1 cellular context compared by ENCODE assay signal in the genomic region with DNA sequence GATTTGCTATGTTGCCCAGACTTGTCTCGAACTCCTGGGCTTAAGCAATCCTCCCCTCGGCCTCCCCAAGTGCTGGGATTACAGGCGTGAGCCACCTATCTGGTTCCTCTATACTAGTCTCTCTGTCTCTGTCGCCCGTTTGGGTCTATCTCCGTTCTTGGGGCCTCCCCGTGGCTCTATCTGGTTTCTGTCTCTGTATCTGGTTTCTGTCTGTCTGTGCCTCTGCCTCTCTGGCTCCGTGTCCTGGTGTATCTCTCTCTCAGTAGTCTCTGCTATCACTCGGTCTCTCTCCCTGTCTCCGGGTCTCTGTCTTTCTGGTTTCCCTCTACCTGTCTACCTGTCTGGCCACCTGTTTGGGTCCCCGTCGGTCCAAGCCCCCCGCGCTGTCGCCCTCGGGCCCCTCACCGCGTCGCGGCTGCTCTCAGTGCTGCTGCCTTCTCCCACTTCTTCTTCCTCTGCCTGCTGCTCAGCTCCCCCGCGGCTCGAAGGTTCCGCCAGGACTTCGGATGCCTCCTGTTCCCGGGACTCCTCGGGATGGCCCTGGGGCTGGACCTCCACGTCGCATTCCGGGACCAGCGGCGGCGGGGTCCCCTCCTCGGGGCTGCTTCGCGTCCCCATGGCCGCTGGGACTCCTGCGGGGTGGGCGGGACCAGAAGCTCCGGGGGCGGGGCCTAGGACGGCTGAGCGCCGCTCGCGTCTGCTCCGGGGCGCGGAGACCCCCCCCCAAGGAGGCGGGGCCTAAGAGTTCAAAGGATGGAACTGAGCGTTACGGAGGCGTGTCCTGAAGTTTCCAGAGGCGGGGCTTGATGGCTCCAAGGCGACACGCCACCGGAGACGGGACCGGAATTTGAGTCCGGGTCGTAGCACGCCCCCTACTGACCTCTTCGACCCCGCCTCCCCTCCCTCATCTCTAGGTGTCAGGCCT.
A peak's percentile ranks its signal among the peaks of the same experiment; 100 is the strongest.
TF ChIP-seq lines count a peak whose summit lies in the region.

No MANE protein-coding gene starts in this region.

TF ChIP-seq in HepG2, 621 proteins besides CTCF, POLR2A, EP300 and RAD21 (continued from another document and continues in another):
- TF ChIP-seq, protein P1, sequence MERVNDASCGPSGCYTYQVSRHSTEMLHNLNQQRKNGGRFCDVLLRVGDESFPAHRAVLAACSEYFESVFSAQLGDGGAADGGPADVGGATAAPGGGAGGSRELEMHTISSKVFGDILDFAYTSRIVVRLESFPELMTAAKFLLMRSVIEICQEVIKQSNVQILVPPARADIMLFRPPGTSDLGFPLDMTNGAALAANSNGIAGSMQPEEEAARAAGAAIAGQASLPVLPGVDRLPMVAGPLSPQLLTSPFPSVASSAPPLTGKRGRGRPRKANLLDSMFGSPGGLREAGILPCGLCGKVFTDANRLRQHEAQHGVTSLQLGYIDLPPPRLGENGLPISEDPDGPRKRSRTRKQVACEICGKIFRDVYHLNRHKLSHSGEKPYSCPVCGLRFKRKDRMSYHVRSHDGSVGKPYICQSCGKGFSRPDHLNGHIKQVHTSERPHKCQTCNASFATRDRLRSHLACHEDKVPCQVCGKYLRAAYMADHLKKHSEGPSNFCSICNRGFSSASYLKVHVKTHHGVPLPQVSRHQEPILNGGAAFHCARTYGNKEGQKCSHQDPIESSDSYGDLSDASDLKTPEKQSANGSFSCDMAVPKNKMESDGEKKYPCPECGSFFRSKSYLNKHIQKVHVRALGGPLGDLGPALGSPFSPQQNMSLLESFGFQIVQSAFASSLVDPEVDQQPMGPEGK (CRISPR knock-in tag; IDR thresholded peaks at IDR 0.05) = peak; percentile 94
- TF ChIP-seq, protein P2, sequence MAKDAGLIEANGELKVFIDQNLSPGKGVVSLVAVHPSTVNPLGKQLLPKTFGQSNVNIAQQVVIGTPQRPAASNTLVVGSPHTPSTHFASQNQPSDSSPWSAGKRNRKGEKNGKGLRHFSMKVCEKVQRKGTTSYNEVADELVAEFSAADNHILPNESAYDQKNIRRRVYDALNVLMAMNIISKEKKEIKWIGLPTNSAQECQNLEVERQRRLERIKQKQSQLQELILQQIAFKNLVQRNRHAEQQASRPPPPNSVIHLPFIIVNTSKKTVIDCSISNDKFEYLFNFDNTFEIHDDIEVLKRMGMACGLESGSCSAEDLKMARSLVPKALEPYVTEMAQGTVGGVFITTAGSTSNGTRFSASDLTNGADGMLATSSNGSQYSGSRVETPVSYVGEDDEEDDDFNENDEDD (CRISPR knock-in tag; IDR thresholded peaks at IDR 0.05; ENCODE audit: borderline replicate concordance) = no peak
- TF ChIP-seq, protein P3, sequence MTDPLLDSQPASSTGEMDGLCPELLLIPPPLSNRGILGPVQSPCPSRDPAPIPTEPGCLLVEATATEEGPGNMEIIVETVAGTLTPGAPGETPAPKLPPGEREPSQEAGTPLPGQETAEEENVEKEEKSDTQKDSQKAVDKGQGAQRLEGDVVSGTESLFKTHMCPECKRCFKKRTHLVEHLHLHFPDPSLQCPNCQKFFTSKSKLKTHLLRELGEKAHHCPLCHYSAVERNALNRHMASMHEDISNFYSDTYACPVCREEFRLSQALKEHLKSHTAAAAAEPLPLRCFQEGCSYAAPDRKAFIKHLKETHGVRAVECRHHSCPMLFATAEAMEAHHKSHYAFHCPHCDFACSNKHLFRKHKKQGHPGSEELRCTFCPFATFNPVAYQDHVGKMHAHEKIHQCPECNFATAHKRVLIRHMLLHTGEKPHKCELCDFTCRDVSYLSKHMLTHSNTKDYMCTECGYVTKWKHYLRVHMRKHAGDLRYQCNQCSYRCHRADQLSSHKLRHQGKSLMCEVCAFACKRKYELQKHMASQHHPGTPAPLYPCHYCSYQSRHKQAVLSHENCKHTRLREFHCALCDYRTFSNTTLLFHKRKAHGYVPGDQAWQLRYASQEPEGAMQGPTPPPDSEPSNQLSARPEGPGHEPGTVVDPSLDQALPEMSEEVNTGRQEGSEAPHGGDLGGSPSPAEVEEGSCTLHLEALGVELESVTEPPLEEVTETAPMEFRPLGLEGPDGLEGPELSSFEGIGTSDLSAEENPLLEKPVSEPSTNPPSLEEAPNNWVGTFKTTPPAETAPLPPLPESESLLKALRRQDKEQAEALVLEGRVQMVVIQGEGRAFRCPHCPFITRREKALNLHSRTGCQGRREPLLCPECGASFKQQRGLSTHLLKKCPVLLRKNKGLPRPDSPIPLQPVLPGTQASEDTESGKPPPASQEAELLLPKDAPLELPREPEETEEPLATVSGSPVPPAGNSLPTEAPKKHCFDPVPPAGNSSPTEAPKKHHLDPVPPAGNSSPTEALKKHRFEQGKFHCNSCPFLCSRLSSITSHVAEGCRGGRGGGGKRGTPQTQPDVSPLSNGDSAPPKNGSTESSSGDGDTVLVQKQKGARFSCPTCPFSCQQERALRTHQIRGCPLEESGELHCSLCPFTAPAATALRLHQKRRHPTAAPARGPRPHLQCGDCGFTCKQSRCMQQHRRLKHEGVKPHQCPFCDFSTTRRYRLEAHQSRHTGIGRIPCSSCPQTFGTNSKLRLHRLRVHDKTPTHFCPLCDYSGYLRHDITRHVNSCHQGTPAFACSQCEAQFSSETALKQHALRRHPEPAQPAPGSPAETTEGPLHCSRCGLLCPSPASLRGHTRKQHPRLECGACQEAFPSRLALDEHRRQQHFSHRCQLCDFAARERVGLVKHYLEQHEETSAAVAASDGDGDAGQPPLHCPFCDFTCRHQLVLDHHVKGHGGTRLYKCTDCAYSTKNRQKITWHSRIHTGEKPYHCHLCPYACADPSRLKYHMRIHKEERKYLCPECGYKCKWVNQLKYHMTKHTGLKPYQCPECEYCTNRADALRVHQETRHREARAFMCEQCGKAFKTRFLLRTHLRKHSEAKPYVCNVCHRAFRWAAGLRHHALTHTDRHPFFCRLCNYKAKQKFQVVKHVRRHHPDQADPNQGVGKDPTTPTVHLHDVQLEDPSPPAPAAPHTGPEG (CRISPR knock-in tag; IDR thresholded peaks at IDR 0.05) = peak; percentile 32; the same call in 1 of the 2 replicates
- TF ChIP-seq, protein P4, sequence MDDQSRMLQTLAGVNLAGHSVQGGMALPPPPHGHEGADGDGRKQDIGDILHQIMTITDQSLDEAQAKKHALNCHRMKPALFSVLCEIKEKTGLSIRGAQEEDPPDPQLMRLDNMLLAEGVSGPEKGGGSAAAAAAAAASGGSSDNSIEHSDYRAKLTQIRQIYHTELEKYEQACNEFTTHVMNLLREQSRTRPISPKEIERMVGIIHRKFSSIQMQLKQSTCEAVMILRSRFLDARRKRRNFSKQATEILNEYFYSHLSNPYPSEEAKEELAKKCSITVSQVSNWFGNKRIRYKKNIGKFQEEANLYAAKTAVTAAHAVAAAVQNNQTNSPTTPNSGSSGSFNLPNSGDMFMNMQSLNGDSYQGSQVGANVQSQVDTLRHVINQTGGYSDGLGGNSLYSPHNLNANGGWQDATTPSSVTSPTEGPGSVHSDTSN (CRISPR knock-in tag; IDR thresholded peaks at IDR 0.05; ENCODE audit: borderline replicate concordance) = no peak
- TF ChIP-seq NCOR1 (IDR thresholded peaks at IDR 0.05; ENCODE audit: borderline replicate concordance, low read length) (no peak), ZNF335 (CRISPR knock-in tag; IDR thresholded peaks at IDR 0.05) (0 out of 2 replicates have a peak, but pooled peaks have one; percentile 1), ZNF879 (CRISPR knock-in tag; IDR thresholded peaks at IDR 0.05) (peak; percentile 29; the same call in 1 of the 2 replicates), ZNF331 (CRISPR knock-in tag; IDR thresholded peaks at IDR 0.05) (no peak), NR2F2 (IDR thresholded peaks at IDR 0.05; ENCODE audit: borderline replicate concordance, low read depth) (peak; percentile 20; the same call in 1 of the 2 replicates), IKZF4 (CRISPR knock-in tag; IDR thresholded peaks at IDR 0.05; ENCODE audit: borderline replicate concordance, low read depth, not compliant biosample characterization) (no peak), ZNF777 (CRISPR knock-in tag; IDR thresholded peaks at IDR 0.05) (peak; percentile 87), ESRRA (CRISPR knock-in tag; IDR thresholded peaks at IDR 0.05; ENCODE audit: low read depth) (no peak; the same call in 1 of the 2 replicates), PCBP2 (optimal IDR thresholded peaks at IDR 0.05; ENCODE audit: low read depth, low read length, poor library complexity, severe bottlenecking) (no peak), NFE2 (CRISPR knock-in tag; IDR thresholded peaks at IDR 0.05) (no peak), ZNF7 (CRISPR knock-in tag; IDR thresholded peaks at IDR 0.05) (no peak), ZNF790 (CRISPR knock-in tag; IDR thresholded peaks at IDR 0.05; ENCODE audit: borderline replicate concordance) (no peak), ZFP37 (CRISPR knock-in tag; IDR thresholded peaks at IDR 0.05; ENCODE audit: borderline replicate concordance) (no peak), ZNF563 (CRISPR knock-in tag; IDR thresholded peaks at IDR 0.05) (0 out of 2 replicates have a peak, but pooled peaks have one; percentile 48), ZNF207 (IDR thresholded peaks at IDR 0.05; ENCODE audit: borderline replicate concordance) (no peak), RXRA (CRISPR knock-in tag; IDR thresholded peaks at IDR 0.05) (peak; percentile 33; the same call in 1 of the 2 replicates), SP4 (CRISPR knock-in tag; IDR thresholded peaks at IDR 0.05) (peak; percentile 73), PAF1 (CRISPR knock-in tag; IDR thresholded peaks at IDR 0.05) (no peak), PLRG1 (conservative IDR thresholded peaks at IDR 0.05) (no peak), HNF4G (IDR thresholded peaks at IDR 0.05; ENCODE audit: borderline replicate concordance, low read depth, low read length) (no peak), HNF4G (CRISPR knock-in tag; IDR thresholded peaks at IDR 0.05; ENCODE audit: borderline replicate concordance, low read depth) (peak; percentile 17)
- TF ChIP-seq, protein P5, sequence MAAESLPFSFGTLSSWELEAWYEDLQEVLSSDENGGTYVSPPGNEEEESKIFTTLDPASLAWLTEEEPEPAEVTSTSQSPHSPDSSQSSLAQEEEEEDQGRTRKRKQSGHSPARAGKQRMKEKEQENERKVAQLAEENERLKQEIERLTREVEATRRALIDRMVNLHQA (CRISPR knock-in tag; IDR thresholded peaks at IDR 0.05) = no peak
- TF ChIP-seq, protein P6, sequence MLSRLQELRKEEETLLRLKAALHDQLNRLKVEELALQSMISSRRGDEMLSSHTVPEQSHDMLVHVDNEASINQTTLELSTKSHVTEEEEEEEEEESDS (CRISPR knock-in tag; IDR thresholded peaks at IDR 0.05; ENCODE audit: borderline replicate concordance) = no peak
- TF ChIP-seq, protein P7, sequence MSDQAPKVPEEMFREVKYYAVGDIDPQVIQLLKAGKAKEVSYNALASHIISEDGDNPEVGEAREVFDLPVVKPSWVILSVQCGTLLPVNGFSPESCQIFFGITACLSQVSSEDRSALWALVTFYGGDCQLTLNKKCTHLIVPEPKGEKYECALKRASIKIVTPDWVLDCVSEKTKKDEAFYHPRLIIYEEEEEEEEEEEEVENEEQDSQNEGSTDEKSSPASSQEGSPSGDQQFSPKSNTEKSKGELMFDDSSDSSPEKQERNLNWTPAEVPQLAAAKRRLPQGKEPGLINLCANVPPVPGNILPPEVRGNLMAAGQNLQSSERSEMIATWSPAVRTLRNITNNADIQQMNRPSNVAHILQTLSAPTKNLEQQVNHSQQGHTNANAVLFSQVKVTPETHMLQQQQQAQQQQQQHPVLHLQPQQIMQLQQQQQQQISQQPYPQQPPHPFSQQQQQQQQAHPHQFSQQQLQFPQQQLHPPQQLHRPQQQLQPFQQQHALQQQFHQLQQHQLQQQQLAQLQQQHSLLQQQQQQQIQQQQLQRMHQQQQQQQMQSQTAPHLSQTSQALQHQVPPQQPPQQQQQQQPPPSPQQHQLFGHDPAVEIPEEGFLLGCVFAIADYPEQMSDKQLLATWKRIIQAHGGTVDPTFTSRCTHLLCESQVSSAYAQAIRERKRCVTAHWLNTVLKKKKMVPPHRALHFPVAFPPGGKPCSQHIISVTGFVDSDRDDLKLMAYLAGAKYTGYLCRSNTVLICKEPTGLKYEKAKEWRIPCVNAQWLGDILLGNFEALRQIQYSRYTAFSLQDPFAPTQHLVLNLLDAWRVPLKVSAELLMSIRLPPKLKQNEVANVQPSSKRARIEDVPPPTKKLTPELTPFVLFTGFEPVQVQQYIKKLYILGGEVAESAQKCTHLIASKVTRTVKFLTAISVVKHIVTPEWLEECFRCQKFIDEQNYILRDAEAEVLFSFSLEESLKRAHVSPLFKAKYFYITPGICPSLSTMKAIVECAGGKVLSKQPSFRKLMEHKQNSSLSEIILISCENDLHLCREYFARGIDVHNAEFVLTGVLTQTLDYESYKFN (CRISPR knock-in tag; conservative IDR thresholded peaks at IDR 0.05) = peak; percentile 41; the same call in 1 of the 2 replicates
- TF ChIP-seq, protein P8, sequence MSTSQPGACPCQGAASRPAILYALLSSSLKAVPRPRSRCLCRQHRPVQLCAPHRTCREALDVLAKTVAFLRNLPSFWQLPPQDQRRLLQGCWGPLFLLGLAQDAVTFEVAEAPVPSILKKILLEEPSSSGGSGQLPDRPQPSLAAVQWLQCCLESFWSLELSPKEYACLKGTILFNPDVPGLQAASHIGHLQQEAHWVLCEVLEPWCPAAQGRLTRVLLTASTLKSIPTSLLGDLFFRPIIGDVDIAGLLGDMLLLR (CRISPR knock-in tag; IDR thresholded peaks at IDR 0.05) = peak; percentile 57; the same call in 1 of the 2 replicates
- TF ChIP-seq, protein P9, sequence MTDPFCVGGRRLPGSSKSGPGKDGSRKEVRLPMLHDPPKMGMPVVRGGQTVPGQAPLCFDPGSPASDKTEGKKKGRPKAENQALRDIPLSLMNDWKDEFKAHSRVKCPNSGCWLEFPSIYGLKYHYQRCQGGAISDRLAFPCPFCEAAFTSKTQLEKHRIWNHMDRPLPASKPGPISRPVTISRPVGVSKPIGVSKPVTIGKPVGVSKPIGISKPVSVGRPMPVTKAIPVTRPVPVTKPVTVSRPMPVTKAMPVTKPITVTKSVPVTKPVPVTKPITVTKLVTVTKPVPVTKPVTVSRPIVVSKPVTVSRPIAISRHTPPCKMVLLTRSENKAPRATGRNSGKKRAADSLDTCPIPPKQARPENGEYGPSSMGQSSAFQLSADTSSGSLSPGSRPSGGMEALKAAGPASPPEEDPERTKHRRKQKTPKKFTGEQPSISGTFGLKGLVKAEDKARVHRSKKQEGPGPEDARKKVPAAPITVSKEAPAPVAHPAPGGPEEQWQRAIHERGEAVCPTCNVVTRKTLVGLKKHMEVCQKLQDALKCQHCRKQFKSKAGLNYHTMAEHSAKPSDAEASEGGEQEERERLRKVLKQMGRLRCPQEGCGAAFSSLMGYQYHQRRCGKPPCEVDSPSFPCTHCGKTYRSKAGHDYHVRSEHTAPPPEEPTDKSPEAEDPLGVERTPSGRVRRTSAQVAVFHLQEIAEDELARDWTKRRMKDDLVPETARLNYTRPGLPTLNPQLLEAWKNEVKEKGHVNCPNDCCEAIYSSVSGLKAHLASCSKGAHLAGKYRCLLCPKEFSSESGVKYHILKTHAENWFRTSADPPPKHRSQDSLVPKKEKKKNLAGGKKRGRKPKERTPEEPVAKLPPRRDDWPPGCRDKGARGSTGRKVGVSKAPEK (CRISPR knock-in tag; IDR thresholded peaks at IDR 0.05; ENCODE audit: borderline replicate concordance) = no peak
- TF ChIP-seq, protein P10, sequence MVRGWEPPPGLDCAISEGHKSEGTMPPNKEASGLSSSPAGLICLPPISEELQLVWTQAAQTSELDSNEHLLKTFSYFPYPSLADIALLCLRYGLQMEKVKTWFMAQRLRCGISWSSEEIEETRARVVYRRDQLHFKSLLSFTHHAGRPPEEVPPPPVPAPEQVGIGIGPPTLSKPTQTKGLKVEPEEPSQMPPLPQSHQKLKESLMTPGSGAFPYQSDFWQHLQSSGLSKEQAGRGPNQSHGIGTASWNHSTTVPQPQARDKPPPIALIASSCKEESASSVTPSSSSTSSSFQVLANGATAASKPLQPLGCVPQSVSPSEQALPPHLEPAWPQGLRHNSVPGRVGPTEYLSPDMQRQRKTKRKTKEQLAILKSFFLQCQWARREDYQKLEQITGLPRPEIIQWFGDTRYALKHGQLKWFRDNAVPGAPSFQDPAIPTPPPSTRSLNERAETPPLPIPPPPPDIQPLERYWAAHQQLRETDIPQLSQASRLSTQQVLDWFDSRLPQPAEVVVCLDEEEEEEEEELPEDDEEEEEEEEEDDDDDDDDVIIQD (CRISPR knock-in tag; IDR thresholded peaks at IDR 0.05; ENCODE audit: low read depth) = 0 out of 2 replicates have a peak, but pooled peaks have one; percentile 3
